ENCODE assay signal across 8 cellular contexts in genomic region chr4:6782846-6783110, GRCh38. TPM values are rescaled to one million over a fixed set of nuclear protein-coding genes. Genes with fewer than 3 reads are reported as not detected.
DNase-seq lines count a peak whose midpoint lies in the region; ATAC-seq and TF ChIP-seq lines count a peak whose summit lies in the region.

No MANE protein-coding gene starts in this region.

- H3K9ac ChIP-seq in BLaER1 treated with 17β-estradiol and CSF1 and Interleukin-3, amounts not matched to agents 10 nM and 100 nM: peak overlapping the region; percentile 97 to 100 (median 100)
- H3K9ac ChIP-seq in IMR-90 (ENCODE audit: low read depth, low read length): peak overlapping the region; percentile 83

- no peak for TF ChIP-seq RAD21 in IMR-90 (IDR thresholded peaks at IDR 0.05; ENCODE audit: low read length)

- no peak overlapping the region for H2BK20ac ChIP-seq in IMR-90 (ENCODE audit: low read depth, low read length)

- H2AFZ ChIP-seq in IMR-90 (replicated peaks; ENCODE audit: low read length, poor library complexity): peak overlapping the region; percentile 88

- H3K27ac Mint-ChIP-seq in effector memory CD8-positive, alpha-beta T cell: peak overlapping the region; percentile 78 to 87
- no peak overlapping the region for H3K27ac Mint-ChIP-seq in natural killer cell treated with Interleukin-12 subunit alpha and Interleukin-12 subunit beta and Interleukin-15 and Interleukin-18, amount 100 ng/mL, for 72 hours

- H3K4me1 Mint-ChIP-seq in effector memory CD8-positive, alpha-beta T cell (ENCODE audit: low read depth in 2 of 2): peaks cover 44 to 49% of the 10 kb centered on the region in 2 donors
- H3K4me1 Mint-ChIP-seq in natural killer cell treated with Interleukin-12 subunit alpha and Interleukin-12 subunit beta and Interleukin-15 and Interleukin-18, amount 100 ng/mL, for 72 hours (ENCODE audit: low read depth in 2 of 2): peaks cover 31 to 42% of the 10 kb centered on the region in 2 donors

- POLR2A ChIA-PET in IMR-90 (lab: Charles Lee; ENCODE audit: unreplicated experiment): no interaction called here

- H2BK5ac ChIP-seq in IMR-90 (ENCODE audit: low read depth, low read length, poor library complexity, severe bottlenecking): peak overlapping the region; percentile 41

- peaks cover 16 to 30% (median 26%) of the 10 kb centered on the region in 11 experiments for H3K36me3 ChIP-seq in BLaER1 treated with 17β-estradiol and CSF1 and Interleukin-3, amounts not matched to agents 10 nM and 100 nM
- no peaks in the 10 kb centered on the region for H3K36me3 ChIP-seq in IMR-90 (ENCODE audit: control insufficient read depth, insufficient read depth, low read length)

- no peak overlapping the region for H3K18ac ChIP-seq in IMR-90 (ENCODE audit: low read depth, low read length)

- peaks cover 69 to 84% (median 74%) of the 10 kb centered on the region in 10 experiments for H3K4me1 ChIP-seq in BLaER1 treated with 17β-estradiol and CSF1 and Interleukin-3, amounts not matched to agents 10 nM and 100 nM
- peaks cover 4% of the 10 kb centered on the region for H3K4me1 ChIP-seq in IMR-90 (ENCODE audit: control insufficient read depth, insufficient read depth, low read length)

- H3K4ac ChIP-seq in IMR-90 (ENCODE audit: low read depth, low read length): no peak overlapping the region; the same call in 1 of the 2 replicates

- H4K8ac ChIP-seq in IMR-90 (ENCODE audit: low read depth in 2 of 2, low read length in 2 of 2): no peak overlapping the region

- H3K23ac ChIP-seq in IMR-90 (ENCODE audit: low read depth, low read length): no peak overlapping the region

- peak overlapping the region; percentile 96 to 100 (median 99) for H3K27ac ChIP-seq in BLaER1 treated with 17β-estradiol and CSF1 and Interleukin-3, amounts not matched to agents 10 nM and 100 nM
- H3K27ac ChIP-seq in IMR-90 (ENCODE audit: insufficient read depth, low read length): peak overlapping the region; percentile 89

- H3K36me3 Mint-ChIP-seq in effector memory CD8-positive, alpha-beta T cell (ENCODE audit: insufficient read depth): peaks cover 26% of the 10 kb centered on the region
- H3K36me3 Mint-ChIP-seq in natural killer cell treated with Interleukin-12 subunit alpha and Interleukin-12 subunit beta and Interleukin-15 and Interleukin-18, amount 100 ng/mL, for 72 hours: no peaks in the 10 kb centered on the region

- TF ChIP-seq CTCF in IMR-90 (conservative IDR thresholded peaks at IDR 0.05; ENCODE audit: low read depth, low read length): no peak

- H3K9me1 ChIP-seq in IMR-90 (ENCODE audit: insufficient read depth, low read length): peaks cover 10% of the 10 kb centered on the region

- CTCF ChIA-PET in IMR-90 (lab: Yijun Ruan, JAX): interaction anchor here (1.6 kb wide), 1 partner anchor 14 kb away, joined by 3 read pairs; no protein-coding TSS in a partner anchor

- no peak for DNase-seq in IMR-90
- DNase-seq in effector memory CD8-positive, alpha-beta T cell: no peak
- DNase-seq in natural killer cell treated with Interleukin-12 subunit alpha and Interleukin-12 subunit beta and Interleukin-15 and Interleukin-18, amount 100 ng/mL, for 72 hours (ENCODE audit: low spot score): no peak
- no peak for DNase-seq in NCI-H128 (lab: John Stamatoyannopoulos, UW; ENCODE audit: unreplicated experiment)
- no peak for DNase-seq in HK-2 (ENCODE audit: unreplicated experiment)
- DNase-seq in mucosa of gallbladder (ENCODE audit: low spot score): no peak

- TF ChIP-seq POLR2A in IMR-90 (IDR thresholded peaks at IDR 0.05; ENCODE audit: low read depth, low read length): no peak

- H3K9me3 ChIP-seq in BLaER1 treated with 17β-estradiol and CSF1 and Interleukin-3, amounts not matched to agents 10 nM and 100 nM (replicated peaks in 1 of 11): no peaks in the 10 kb centered on the region
- H3K9me3 ChIP-seq in IMR-90 (ENCODE audit: control insufficient read depth, insufficient read depth, low read length): no peaks in the 10 kb centered on the region

- BruUV-seq in IMR-90 (replicated peaks; lab: Mats Ljungman, UMichigan): no TSS peak

- H2BK15ac ChIP-seq in IMR-90 (ENCODE audit: low read depth, low read length): no peak overlapping the region

- H2AK5ac ChIP-seq in IMR-90 (ENCODE audit: low read depth, low read length): no peak overlapping the region

- H3K56ac ChIP-seq in IMR-90 (ENCODE audit: extremely low read depth, insufficient read depth, low read length): no peak overlapping the region

- peak overlapping the region; percentile 56; the same call in 1 of the 2 replicates for H4K91ac ChIP-seq in IMR-90 (ENCODE audit: insufficient read depth, low read depth, low read length)

- H3K4me3 ChIP-seq in BLaER1 treated with 17β-estradiol and CSF1 and Interleukin-3, amounts not matched to agents 10 nM and 100 nM: peak overlapping the region; percentile 89 to 100 (median 98)
- peak overlapping the region; percentile 78 for H3K4me3 ChIP-seq in IMR-90 (ENCODE audit: insufficient read depth, low read depth, low read length)

- H3K4me2 ChIP-seq in BLaER1 treated with 17β-estradiol and CSF1 and Interleukin-3, amounts not matched to agents 10 nM and 100 nM: peak overlapping the region; percentile 52 to 99 (median 89)
- H3K4me2 ChIP-seq in IMR-90 (ENCODE audit: low read depth, low read length): no peak overlapping the region

- dilution Hi-C loops in IMR-90 (cut with HindIII; ENCODE audit: low sequenced_read_pairs, unreplicated experiment): no loop called here

- H3K14ac ChIP-seq in IMR-90 (replicated peaks; ENCODE audit: low read depth, low read length): no peak overlapping the region

- H3K27me3 Mint-ChIP-seq in effector memory CD8-positive, alpha-beta T cell: no peaks in the 10 kb centered on the region
- H3K27me3 Mint-ChIP-seq in natural killer cell treated with Interleukin-12 subunit alpha and Interleukin-12 subunit beta and Interleukin-15 and Interleukin-18, amount 100 ng/mL, for 72 hours: no peaks in the 10 kb centered on the region

- ATAC-seq in IMR-90 (ENCODE audit: low read depth): no peak; the same call in 1 of the 2 replicates
- ATAC-seq in effector memory CD8-positive, alpha-beta T cell (replicated peaks): no peak
- peak; percentile 22 to 33 for ATAC-seq in natural killer cell treated with Interleukin-12 subunit alpha and Interleukin-12 subunit beta and Interleukin-15 and Interleukin-18, amount 100 ng/mL, for 72 hours
- ATAC-seq in GM19395 (IDR thresholded peaks at IDR 0.05; ENCODE audit: unreplicated experiment): no peak

- H4K5ac ChIP-seq in IMR-90 (ENCODE audit: low read depth, low read length): no peak overlapping the region

- no peak overlapping the region for H2BK120ac ChIP-seq in IMR-90 (ENCODE audit: low read depth, low read length)

- 0% methylated on average over 32 of the region's 34 CpGs; no CpG with 5 or more reads in 1 of the 2 experiments for WGBS in IMR-90 (ENCODE audit: extremely low coverage in 2 of 2, insufficient read length in 1 of 2), 2 experiments

- no peaks in the 10 kb centered on the region for H3K9me3 Mint-ChIP-seq in effector memory CD8-positive, alpha-beta T cell
- no peaks in the 10 kb centered on the region for H3K9me3 Mint-ChIP-seq in natural killer cell treated with Interleukin-12 subunit alpha and Interleukin-12 subunit beta and Interleukin-15 and Interleukin-18, amount 100 ng/mL, for 72 hours

- intact Hi-C loops in IMR-90 (cut with micrococcal nuclease): loop anchor here (2.0 to 10.0 kb wide), 2 partner anchors 92 to 202 kb away; no protein-coding TSS in a partner anchor

- peaks cover 6 to 39% of the 10 kb centered on the region in 2 experiments for H3K79me1 ChIP-seq in IMR-90 (ENCODE audit: low read depth in 1 of 2, low read length in 2 of 2)

- peak overlapping the region; percentile 98 for H2AK9ac ChIP-seq in IMR-90 (replicated peaks; ENCODE audit: low read depth, low read length, poor library complexity)

- H3K4me3 Mint-ChIP-seq in effector memory CD8-positive, alpha-beta T cell: peak overlapping the region in 1 of 2 donors; percentile 69
- no peak overlapping the region for H3K4me3 Mint-ChIP-seq in natural killer cell treated with Interleukin-12 subunit alpha and Interleukin-12 subunit beta and Interleukin-15 and Interleukin-18, amount 100 ng/mL, for 72 hours

- in situ Hi-C loops in IMR-90 (cut with MboI; ENCODE audit: low sequenced_read_pairs): no loop called here

- H4K20me1 ChIP-seq in BLaER1 treated with 17β-estradiol and CSF1 and Interleukin-3, amounts not matched to agents 10 nM and 100 nM: peaks cover 41 to 47% (median 42%) of the 10 kb centered on the region in 11 experiments
- H4K20me1 ChIP-seq in IMR-90 (ENCODE audit: insufficient read depth, low read length): peaks cover 39% of the 10 kb centered on the region

- H3K27me3 ChIP-seq in BLaER1 treated with 17β-estradiol and CSF1 and Interleukin-3, amounts not matched to agents 10 nM and 100 nM: no peaks in the 10 kb centered on the region
- H3K27me3 ChIP-seq in IMR-90 (ENCODE audit: control insufficient read depth, insufficient read depth, low read length): peaks cover 2% of the 10 kb centered on the region

TF ChIP-seq in IMR-90, 13 proteins besides CTCF, POLR2A, EP300 and RAD21 (continues in another document):
- TF ChIP-seq RFX5 (IDR thresholded peaks at IDR 0.05; ENCODE audit: low read depth, low read length) (no peak), FOS (IDR thresholded peaks at IDR 0.05; ENCODE audit: low read depth, low read length) (no peak), BHLHE40 (IDR thresholded peaks at IDR 0.05; ENCODE audit: low read depth, low read length) (no peak), RCOR1 (IDR thresholded peaks at IDR 0.05; ENCODE audit: insufficient replicate concordance, low read length) (no peak), SMC3 (IDR thresholded peaks at IDR 0.05; ENCODE audit: low read depth, low read length) (no peak), MAZ (IDR thresholded peaks at IDR 0.05; ENCODE audit: borderline replicate concordance, low read depth, low read length) (no peak), MXI1 (IDR thresholded peaks at IDR 0.05; ENCODE audit: borderline replicate concordance, low read depth, low read length) (no peak), ELK1 (IDR thresholded peaks at IDR 0.05; ENCODE audit: borderline replicate concordance, low read depth, low read length) (no peak)

RNA-seq across cellular contexts. Expression of gene KIAA0232, which starts 0.3 kb away (rescaled TPM):
- 19.5 and 23.1 TPM in 2 replicates for total RNA-seq in IMR-90 (2012; rRNA removed)
- 5.8 and 6.8 TPM in 2 replicates for polyA plus RNA-seq in IMR-90 (2012; rRNA removed)
- 1.8 and 4.3 TPM in 2 replicates for polyA plus RNA-seq in IMR-90 (2012; cell fraction: cytosol; rRNA removed)
- 3.7 and 10.2 TPM in 2 replicates for polyA plus RNA-seq in IMR-90 (2012; cell fraction: nucleus; rRNA removed; ENCODE audit: low replicate concordance)
- 10 to 100 TPM; 19.5 to 20.6 TPM for total RNA-seq in natural killer cell treated with Interleukin-12 subunit alpha and Interleukin-12 subunit beta and Interleukin-15 and Interleukin-18, amount 100 ng/mL, for 72 hours
- total RNA-seq in mucosa of gallbladder: 35.0 TPM

Comparison
In these comparisons a context has a peak if more than half of its experiments do, and no peak if none do; other contexts are left out.
1. ATAC-seq: peak in natural killer cell treated with Interleukin-12 subunit alpha and Interleukin-12 subunit beta and Interleukin-15 and Interleukin-18, amount 100 ng/mL, for 72 hours (2 of 2); none in IMR-90 (single experiment), effector memory CD8-positive, alpha-beta T cell (single experiment) and GM19395 (single experiment).
2. H3K27ac Mint-ChIP-seq: peak in effector memory CD8-positive, alpha-beta T cell (2 of 2); none in natural killer cell treated with Interleukin-12 subunit alpha and Interleukin-12 subunit beta and Interleukin-15 and Interleukin-18, amount 100 ng/mL, for 72 hours (0 of 2).